In genomic region chr10:77974396-77975074, GRCh38 we compare ENCODE assay signal across 1 cellular context.
TF ChIP-seq lines count a peak whose summit lies in the region.

No MANE protein-coding gene starts in this region.

TF ChIP-seq in HepG2, 621 proteins besides CTCF, POLR2A, EP300 and RAD21:
- TF ChIP-seq SMC3 (IDR thresholded peaks at IDR 0.05; ENCODE audit: low read length), result peak; percentile 35; the same call in 1 of the 2 replicates
- TF ChIP-seq SIX1 (CRISPR knock-in tag; IDR thresholded peaks at IDR 0.05; ENCODE audit: borderline replicate concordance), result no peak
- TF ChIP-seq ZFY (CRISPR knock-in tag; IDR thresholded peaks at IDR 0.05), result 0 out of 2 replicates have a peak, but pooled peaks have one; percentile 22
- TF ChIP-seq ZNF3 (CRISPR knock-in tag; IDR thresholded peaks at IDR 0.05), result 0 out of 2 replicates have a peak, but pooled peaks have one; percentile 40
- peak; percentile 67 for TF ChIP-seq STAG1 (CRISPR knock-in tag; IDR thresholded peaks at IDR 0.05)
- TF ChIP-seq ZNF512B (CRISPR knock-in tag; IDR thresholded peaks at IDR 0.05; ENCODE audit: borderline replicate concordance), result no peak
- 0 out of 2 replicates have a peak, but pooled peaks have one; percentile 15 for TF ChIP-seq TFDP2 (CRISPR knock-in tag; IDR thresholded peaks at IDR 0.05)
- peak; percentile 34; the same call in 1 of the 2 replicates for TF ChIP-seq PATZ1 (CRISPR knock-in tag; IDR thresholded peaks at IDR 0.05)
- TF ChIP-seq POGK (CRISPR knock-in tag; conservative IDR thresholded peaks at IDR 0.05), result no peak
- 0 out of 2 replicates have a peak, but pooled peaks have one; percentile 15 for TF ChIP-seq CHD4 (IDR thresholded peaks at IDR 0.05; ENCODE audit: borderline replicate concordance, low read length)
- TF ChIP-seq ZMYM3 (CRISPR knock-in tag; IDR thresholded peaks at IDR 0.05), result 0 out of 2 replicates have a peak, but pooled peaks have one; percentile 18
- no peak for TF ChIP-seq PBX3 (CRISPR knock-in tag; IDR thresholded peaks at IDR 0.05; ENCODE audit: borderline replicate concordance)
- TF ChIP-seq HNRNPK (IDR thresholded peaks at IDR 0.05; ENCODE audit: low read depth, low read length, poor library complexity, severe bottlenecking), result no peak
